Comparison of ENCODE assay signal across 8 cellular contexts in the genomic region with DNA sequence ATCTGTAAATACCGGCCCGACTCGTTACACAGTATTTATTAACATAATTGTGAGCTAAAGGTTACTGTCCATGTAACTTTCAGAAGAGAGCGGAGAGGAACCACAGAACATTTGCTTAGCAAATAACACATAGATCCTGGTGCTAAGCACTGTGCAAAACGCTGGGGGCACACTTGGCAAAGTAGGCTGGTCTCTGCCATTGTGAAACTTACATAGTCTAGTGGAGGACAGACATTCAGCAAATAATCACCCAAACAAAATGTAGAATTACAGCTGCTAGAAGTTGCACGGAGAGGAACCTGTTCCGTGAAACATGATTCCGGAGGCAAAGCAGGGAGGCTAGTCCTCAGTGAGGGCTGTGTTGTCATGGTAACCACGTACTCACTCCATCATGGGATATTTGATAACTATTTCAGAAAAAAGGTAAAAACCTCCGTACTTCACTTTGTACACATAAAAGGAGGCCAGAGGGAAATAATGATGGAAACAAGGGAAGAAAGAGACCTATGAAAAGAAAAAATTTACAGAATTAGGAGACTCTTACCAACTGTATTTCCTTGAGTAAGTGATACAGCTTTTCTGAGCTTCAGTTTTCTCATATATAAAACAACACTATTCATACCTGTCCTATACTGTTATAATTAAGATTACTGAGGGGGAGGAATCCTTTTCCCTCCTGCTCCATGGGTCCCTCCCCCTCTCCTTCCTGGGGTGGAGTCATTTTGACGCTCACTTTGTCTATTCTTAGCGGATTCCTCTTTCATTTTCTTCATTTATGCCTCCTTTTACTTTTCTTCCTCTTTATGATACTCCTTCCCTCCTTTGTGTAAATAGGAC. TPM values are rescaled to one million over a fixed set of nuclear protein-coding genes. Genes with fewer than 3 reads are reported as not detected.
A peak's percentile ranks its signal among the peaks of the same experiment; 100 is the strongest.
DNase-seq lines count a peak whose midpoint lies in the region; ATAC-seq and TF ChIP-seq lines count a peak whose summit lies in the region.

No MANE protein-coding gene starts in this region.

- H3K9me2 ChIP-seq in HCT116 (ENCODE audit: insufficient read depth) (no peaks in the 10 kb centered on the region), MM.1S (replicated peaks; ENCODE audit: insufficient read depth, low read length) (no peaks in the 10 kb centered on the region)

- H2BK120ac ChIP-seq in mesendoderm (ENCODE audit: low read depth, low read length), result no peak overlapping the region

- no peak overlapping the region for H2BK5ac ChIP-seq in mesendoderm (ENCODE audit: low read length)

- H2AK5ac ChIP-seq in mesendoderm (ENCODE audit: low read length), result no peak overlapping the region

- POLR2A ChIA-PET in HCT116 (lab: Charles Lee), result no interaction called here

- BruUV-seq in HCT116 (replicated peaks; lab: Mats Ljungman, UMichigan), result no TSS peak

- H3K9ac ChIP-seq in HCT116 (ENCODE audit: low read length) (no peak overlapping the region), MM.1S (ENCODE audit: low read length) (peak overlapping the region; percentile 92), mesendoderm (ENCODE audit: low read length) (peak overlapping the region; percentile 48)

- peak overlapping the region; percentile 74 for H3K27ac Mint-ChIP-seq in T-helper 1 cell treated with Interleukin-12 subunit alpha and Interleukin-12 subunit beta and Interleukin-4 antibody, amounts not matched to agents 30 μg/mL and 1 μg/mL, for 36 hours

- WGBS in ectodermal cell, 2 experiments, result 39 to 50% methylated on average over 8 to 12 of the region's 12 CpGs
- no CpG with 5 or more reads among the region's 12 CpGs for WGBS in mesendoderm (ENCODE audit: extremely low coverage, insufficient coverage, low lambda C conversion rate)

- no peak overlapping the region for H4K5ac ChIP-seq in mesendoderm (ENCODE audit: low read length)

- H2AFZ ChIP-seq in HCT116 (ENCODE audit: low read depth, low read length, poor library complexity, severe bottlenecking) (peak overlapping the region; percentile 45), MM.1S (ENCODE audit: low read length) (peak overlapping the region; percentile 59)

- no peak overlapping the region for H3K56ac ChIP-seq in mesendoderm (ENCODE audit: low read length)

- H3K4me2 ChIP-seq in HCT116 (ENCODE audit: low read length) (peak overlapping the region; percentile 86), MM.1S (ENCODE audit: low read depth, low read length) (peak overlapping the region; percentile 77), mesendoderm (ENCODE audit: low read length) (peak overlapping the region; percentile 71)

- H3K4me1 Mint-ChIP-seq in T-helper 1 cell treated with Interleukin-12 subunit alpha and Interleukin-12 subunit beta and Interleukin-4 antibody, amounts not matched to agents 30 μg/mL and 1 μg/mL, for 36 hours (ENCODE audit: low read depth), result peaks cover 27% of the 10 kb centered on the region

- no peaks in the 10 kb centered on the region for H3K9me3 ChIP-seq in HCT116 (ENCODE audit: control insufficient read depth in 1 of 2, insufficient read depth in 1 of 2, low read depth in 1 of 2, low read length in 2 of 2)
- H3K9me3 ChIP-seq in MM.1S (replicated peaks; ENCODE audit: insufficient read depth, low read length), result no peaks in the 10 kb centered on the region
- H3K9me3 ChIP-seq in ectodermal cell (ENCODE audit: control insufficient read depth, low read length), result no peaks in the 10 kb centered on the region

- no peak overlapping the region for H4K8ac ChIP-seq in mesendoderm (ENCODE audit: low read depth, low read length)

- peak; percentile 20; the same call in 1 of the 2 replicates for TF ChIP-seq RAD21 in HCT116 (IDR thresholded peaks at IDR 0.05; ENCODE audit: low read depth)

- RAD21 ChIA-PET in HCT116 (lab: Charles Lee; ENCODE audit: low non-redundant PET in 1 of 2, low total read pairs in 2 of 2, uncharacterized antibody in 2 of 2, unreplicated experiment in 2 of 2), result no interaction called here

- H4K20me1 ChIP-seq in HCT116 (ENCODE audit: insufficient read depth) (no peaks in the 10 kb centered on the region; the same call in 1 of the 2 replicates), MM.1S (ENCODE audit: insufficient read depth, low read length) (no peaks in the 10 kb centered on the region)

- intact Hi-C loops in HCT116 (cut with micrococcal nuclease), result no loop called here

- H3K4me1 ChIP-seq in HCT116 (ENCODE audit: control insufficient read depth in 1 of 2, insufficient read depth in 2 of 2, low read length in 2 of 2), result peaks cover 0 to 17% of the 10 kb centered on the region in 2 experiments; a peak in 2 of 4 replicates
- H3K4me1 ChIP-seq in MM.1S (ENCODE audit: low read length), result peaks cover 8% of the 10 kb centered on the region
- H3K4me1 ChIP-seq in ectodermal cell (ENCODE audit: control insufficient read depth, insufficient read depth, low read length), result peaks cover 8% of the 10 kb centered on the region
- peaks cover 2% of the 10 kb centered on the region for H3K4me1 ChIP-seq in mesendoderm (ENCODE audit: control insufficient read depth, low read depth, low read length)

- TF ChIP-seq CTCF in HCT116 (IDR thresholded peaks at IDR 0.05 in 2 of 3, conservative IDR thresholded peaks at IDR 0.05 in 1 of 3; ENCODE audit: borderline replicate concordance in 1 of 3, insufficient read depth in 1 of 3, low read depth in 2 of 3, low read length in 2 of 3), result peak in 2 of 3 experiments; percentile 41 to 46; a peak in 4 of 6 replicates
- peak; percentile 66 for TF ChIP-seq CTCF in MM.1S (IDR thresholded peaks at IDR 0.05; ENCODE audit: low read length)

- H3K36me3 ChIP-seq in HCT116 (ENCODE audit: control insufficient read depth in 1 of 2, insufficient read depth in 2 of 2, low read length in 2 of 2), result no peaks in the 10 kb centered on the region
- no peaks in the 10 kb centered on the region for H3K36me3 ChIP-seq in MM.1S (replicated peaks; ENCODE audit: insufficient read depth, low read length)
- H3K36me3 ChIP-seq in ectodermal cell (ENCODE audit: control insufficient read depth, insufficient read depth, low read length), result no peaks in the 10 kb centered on the region
- H3K36me3 ChIP-seq in mesendoderm (ENCODE audit: control insufficient read depth, insufficient read depth, low read length), result no peaks in the 10 kb centered on the region

- H3K23ac ChIP-seq in mesendoderm (ENCODE audit: low read length), result no peak overlapping the region

- no peaks in the 10 kb centered on the region for H3K36me3 Mint-ChIP-seq in T-helper 1 cell treated with Interleukin-12 subunit alpha and Interleukin-12 subunit beta and Interleukin-4 antibody, amounts not matched to agents 30 μg/mL and 1 μg/mL, for 36 hours (ENCODE audit: low read depth)

- peak overlapping the region; percentile 25 for H2BK15ac ChIP-seq in mesendoderm (replicated peaks; ENCODE audit: low read depth)

- H3K27me3 ChIP-seq in HCT116 (ENCODE audit: insufficient read depth, low read length) (peaks cover 33% of the 10 kb centered on the region), MM.1S (replicated peaks; ENCODE audit: insufficient read depth, low read length) (no peaks in the 10 kb centered on the region), ectodermal cell (ENCODE audit: control insufficient read depth, insufficient read depth, low read length, poor library complexity, severe bottlenecking) (peaks cover 22% of the 10 kb centered on the region), mesendoderm (ENCODE audit: insufficient read depth, low read length, poor library complexity) (no peaks in the 10 kb centered on the region)

- no peaks in the 10 kb centered on the region for H3K9me3 Mint-ChIP-seq in T-helper 1 cell treated with Interleukin-12 subunit alpha and Interleukin-12 subunit beta and Interleukin-4 antibody, amounts not matched to agents 30 μg/mL and 1 μg/mL, for 36 hours

- CTCF ChIA-PET in HCT116 (lab: Charles Lee), result interaction anchor here (1.0 kb wide), 1 partner anchor 372 kb away, joined by 6 read pairs; no protein-coding TSS in a partner anchor

- H3K4me3 ChIP-seq in HCT116 (replicated peaks in 1 of 2; ENCODE audit: low read depth in 1 of 2, low read length in 2 of 2) (peak overlapping the region; percentile 31 to 58), MM.1S (ENCODE audit: low read length) (peak overlapping the region; percentile 71), ectodermal cell (ENCODE audit: insufficient read depth, low read depth, low read length) (peak overlapping the region; percentile 80), mesendoderm (ENCODE audit: low read length) (no peak overlapping the region)

- ATAC-seq in HCT116, result peak; percentile 67

- no peaks in the 10 kb centered on the region for H3K79me2 ChIP-seq in HCT116 (ENCODE audit: insufficient read depth, low read length)
- peaks cover 42% of the 10 kb centered on the region for H3K79me2 ChIP-seq in MM.1S (ENCODE audit: low read length)
- H3K79me2 ChIP-seq in mesendoderm (ENCODE audit: control insufficient read depth, insufficient read depth, low read length), result peaks cover 26% of the 10 kb centered on the region

- DNase-seq in NCI-H2196 (lab: John Stamatoyannopoulos, UW; ENCODE audit: unreplicated experiment), result peak; percentile 56
- no peak for DNase-seq in NCI-H2196 treated with DMSO at 0.1 percent for 48 hours (lab: John Stamatoyannopoulos, UW; ENCODE audit: unreplicated experiment)
- no peak for DNase-seq in HCT116 (ENCODE audit: low read depth, low spot score)
- DNase-seq in MM.1S, result peak; percentile 86
- DNase-seq in mesendoderm, result peak; percentile 75
- DNase-seq in substantia nigra (lab: John Stamatoyannopoulos, UW), result peak in 22 of 49 donors; percentile 3 to 78 (median 42)

- TF ChIP-seq POLR2A in HCT116 (IDR thresholded peaks at IDR 0.05; ENCODE audit: borderline replicate concordance, extremely low read depth, insufficient read depth, insufficient read length), result no peak

- H3K18ac ChIP-seq in mesendoderm (ENCODE audit: low read length), result peak overlapping the region; percentile 56

- peak overlapping the region; percentile 85 for H3K4me3 Mint-ChIP-seq in T-helper 1 cell treated with Interleukin-12 subunit alpha and Interleukin-12 subunit beta and Interleukin-4 antibody, amounts not matched to agents 30 μg/mL and 1 μg/mL, for 36 hours

- H3K27me3 Mint-ChIP-seq in T-helper 1 cell treated with Interleukin-12 subunit alpha and Interleukin-12 subunit beta and Interleukin-4 antibody, amounts not matched to agents 30 μg/mL and 1 μg/mL, for 36 hours (ENCODE audit: low read depth), result peaks cover 32% of the 10 kb centered on the region

- no peak overlapping the region for H3K4ac ChIP-seq in mesendoderm (ENCODE audit: low read depth, low read length)

- peaks cover 28% of the 10 kb centered on the region for H3F3A ChIP-seq in MM.1S (ENCODE audit: insufficient read depth, low read length)

- H3K79me1 ChIP-seq in mesendoderm (ENCODE audit: low read length), result no peaks in the 10 kb centered on the region

- H3K27ac ChIP-seq in HCT116 (ENCODE audit: low read depth, low read length) (no peak overlapping the region), MM.1S (ENCODE audit: low read length) (peak overlapping the region; percentile 97), ectodermal cell (ENCODE audit: insufficient read depth, low read depth, low read length, poor library complexity, severe bottlenecking) (peak overlapping the region; percentile 16), mesendoderm (ENCODE audit: low read depth, low read length) (no peak overlapping the region), substantia nigra (ENCODE audit: low read depth, low read length, poor library complexity, severe bottlenecking) (peak overlapping the region; percentile 90)

RNA-seq across cellular contexts. Expression of a gene that starts 0.8 kb away (rescaled TPM):
- 0.25 TPM for total RNA-seq in HCT116 (2021; ENCODE audit: unreplicated experiment)
- polyA plus RNA-seq in HCT116 (2012), result 0.23 TPM in 1 of 2 replicates, not detected in the other
- polyA plus RNA-seq in ectodermal cell (2013, experiment 1 of 4), result 5.4 TPM
- polyA plus RNA-seq in ectodermal cell (2013, experiment 2 of 4), result 4.6 TPM
- polyA plus RNA-seq in ectodermal cell (2013, experiment 3 of 4), result 5.4 TPM
- 6.2 TPM for polyA plus RNA-seq in ectodermal cell (2013, experiment 4 of 4)
- polyA plus RNA-seq in mesendoderm (2013, experiment 1 of 2), result 20.7 TPM
- 20.8 TPM for polyA plus RNA-seq in mesendoderm (2013, experiment 2 of 2)

Comparison
In these comparisons a context has a peak if more than half of its experiments do, and no peak if none do; other contexts are left out.
1. DNase-seq: peak in NCI-H2196 (single experiment), MM.1S (single experiment) and mesendoderm (single experiment); none in NCI-H2196 treated with DMSO at 0.1 percent for 48 hours (single experiment) and HCT116 (single experiment).
2. H3K27ac ChIP-seq: peak in MM.1S (single experiment), ectodermal cell (single experiment) and substantia nigra (single experiment); none in HCT116 (single experiment) and mesendoderm (single experiment).
3. Peak in every context shown above with its lines, with median percentiles within 50 percentile points of each other: H3K4me2 ChIP-seq.